In genomic region chr10:38741226-38741625, GRCh38 we compare ENCODE assay signal across 8 cellular contexts.
"Had no signal": no experiment of that assay in that cellular context is flagged by ENCODE, and none has a peak within 500 bp of the region (broad histone marks: within the 10 kb centered on the region; RNA-seq: fewer than 3 reads in every experiment).

No MANE protein-coding gene starts in this region.

- H3K27ac ChIP-seq: GM23248 had no signal

- H3K36me3 ChIP-seq: HAP-1 had no signal

- H3K4me2 ChIP-seq: GM23338 had no signal

- DNase-seq: GM23248, GOT3, H7, H9, HCEC 1CT, HFFc6 had no signal

- H3K4me1 ChIP-seq: HAP-1 had no signal

- H3K9ac ChIP-seq: GM23248 had no signal

- H3K9me3 ChIP-seq: HAP-1 had no signal

- H2AFZ ChIP-seq: GM23248, GM23338 had no signal

- H3K4me3 ChIP-seq: GM23248, GM23338, HAP-1 had no signal
